Comparison of ENCODE assay signal across 18 cellular contexts in the genomic region with DNA sequence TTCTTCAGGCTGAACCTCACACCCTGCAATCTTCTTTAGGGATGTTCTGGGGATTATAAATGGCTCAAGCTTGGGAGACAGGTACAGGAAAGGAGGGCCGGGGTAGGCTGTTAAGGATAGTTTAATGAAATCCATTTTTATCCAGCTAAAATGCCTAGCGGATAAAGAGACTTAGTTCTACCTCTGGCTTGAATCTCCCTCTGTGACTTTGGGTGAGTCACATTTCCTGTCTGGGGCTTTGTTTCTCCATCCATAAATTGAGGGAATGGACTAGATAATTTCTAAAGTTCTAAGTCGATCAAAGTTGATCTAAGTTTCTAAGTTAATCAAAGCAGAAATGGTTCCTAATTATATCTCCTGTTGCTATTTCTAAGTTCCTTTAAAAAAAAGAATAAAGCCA.
"Had no signal": no experiment of that assay in that cellular context is flagged by ENCODE, and none has a peak within 500 bp of the region (broad histone marks: within the 10 kb centered on the region; RNA-seq: fewer than 3 reads in every experiment).

No MANE protein-coding gene starts in this region.

- H3K27ac Mint-ChIP-seq: activated naive CD4-positive, alpha-beta T cell treated with anti-CD3 and anti-CD28 coated beads, Interleukin-2, amount 50 U/mL, for 24 hours; natural killer cell; stimulated activated naive CD8-positive, alpha-beta T cell treated with anti-CD3 and anti-CD28 coated beads, Interleukin-15, amount 100 ng/mL, for 72 hours; T-helper 2 cell treated with Interferon-gamma antibody and Interleukin-4, amounts not matched to agents 5 μg/mL and 100 μg/mL, for 36 hours had no signal

- H3K36me3 Mint-ChIP-seq: activated naive CD4-positive, alpha-beta T cell treated with anti-CD3 and anti-CD28 coated beads, Interleukin-2, amount 50 U/mL, for 24 hours; brain; natural killer cell had no signal

- H3K4me1 Mint-ChIP-seq: activated naive CD4-positive, alpha-beta T cell treated with anti-CD3 and anti-CD28 coated beads, Interleukin-2, amount 50 U/mL, for 24 hours; natural killer cell; stimulated activated naive CD8-positive, alpha-beta T cell treated with anti-CD3 and anti-CD28 coated beads, Interleukin-15, amount 100 ng/mL, for 72 hours had no signal

- H3K9me3 Mint-ChIP-seq: activated naive CD4-positive, alpha-beta T cell treated with anti-CD3 and anti-CD28 coated beads, Interleukin-2, amount 50 U/mL, for 24 hours; brain; stimulated activated naive CD8-positive, alpha-beta T cell treated with anti-CD3 and anti-CD28 coated beads, Interleukin-15, amount 100 ng/mL, for 72 hours; T-helper 2 cell treated with Interferon-gamma antibody and Interleukin-4, amounts not matched to agents 5 μg/mL and 100 μg/mL, for 36 hours had no signal

- H3K4me3 Mint-ChIP-seq: activated naive CD4-positive, alpha-beta T cell treated with anti-CD3 and anti-CD28 coated beads, Interleukin-2, amount 50 U/mL, for 24 hours; brain; natural killer cell; stimulated activated naive CD8-positive, alpha-beta T cell treated with anti-CD3 and anti-CD28 coated beads, Interleukin-15, amount 100 ng/mL, for 72 hours; T-helper 2 cell treated with Interferon-gamma antibody and Interleukin-4, amounts not matched to agents 5 μg/mL and 100 μg/mL, for 36 hours had no signal

- H3K27me3 Mint-ChIP-seq: activated naive CD4-positive, alpha-beta T cell treated with anti-CD3 and anti-CD28 coated beads, Interleukin-2, amount 50 U/mL, for 24 hours; brain; stimulated activated naive CD8-positive, alpha-beta T cell treated with anti-CD3 and anti-CD28 coated beads, Interleukin-15, amount 100 ng/mL, for 72 hours had no signal

- DNase-seq: activated CD4-positive, alpha-beta T cell treated with anti-CD3 and anti-CD28 coated beads for 1 hour; activated gamma-delta T cell treated with Interleukin-2 at 50 U/mL for 16 hours; activated T-cell treated with anti-CD3 and anti-CD28 coated beads, Interleukin-2, amount 50 U/mL, for 1 hour; anterior cingulate cortex; caudate nucleus; dermis blood vessel endothelial cell; effector CD8-positive, alpha-beta T cell; glutamatergic neuron; left ventricle myocardium superior; midbrain; natural killer cell; ovary; stimulated activated CD4-positive, alpha-beta T cell treated with anti-CD3 and anti-CD28 coated beads, Interleukin-4, amount 100 ng/mL, for 4 hours; stimulated activated naive CD8-positive, alpha-beta T cell treated with anti-CD3 and anti-CD28 coated beads, Interleukin-15, amount 100 ng/mL, for 72 hours; transverse colon had no signal
